ENCODE assay signal across 19 cellular contexts in genomic region chr3:195254454-195255175, GRCh38. TPM values are rescaled to one million over a fixed set of nuclear protein-coding genes. Genes with fewer than 3 reads are reported as not detected.
A peak's percentile ranks its signal among the peaks of the same experiment; 100 is the strongest.
DNase-seq lines count a peak whose midpoint lies in the region; ATAC-seq and TF ChIP-seq lines count a peak whose summit lies in the region.
"Had no signal": no experiment of that assay in that cellular context is flagged by ENCODE, and none has a peak within 500 bp of the region (broad histone marks: within the 10 kb centered on the region; RNA-seq: fewer than 3 reads in every experiment).

No MANE protein-coding gene starts in this region.

- no peaks in the 10 kb centered on the region for H3K27me3 Mint-ChIP-seq in activated CD8-positive, alpha-beta T cell treated with anti-CD3 and anti-CD28 coated beads, Interleukin-2, amount 10 ng/mL, durations not matched to agents 7 days and 5 days (ENCODE audit: low read depth)
- no peaks in the 10 kb centered on the region for H3K27me3 Mint-ChIP-seq in activated CD8-positive, alpha-beta T cell treated with anti-CD3 and anti-CD28 coated beads for 36 hours
- H3K27me3 Mint-ChIP-seq in endodermal cell (ENCODE audit: insufficient read depth) (no peaks in the 10 kb centered on the region), progenitor cell of endocrine pancreas (no peaks in the 10 kb centered on the region)
- H3K27me3 Mint-ChIP-seq: activated CD4-positive, alpha-beta T cell treated with anti-CD3 and anti-CD28 coated beads for 36 hours; activated naive CD8-positive, alpha-beta T cell treated with anti-CD3 and anti-CD28 coated beads for 36 hours; CD8-positive, alpha-beta memory T cell had no signal

- peaks cover 30% of the 10 kb centered on the region for H3K4me1 Mint-ChIP-seq in activated CD8-positive, alpha-beta T cell treated with anti-CD3 and anti-CD28 coated beads, Interleukin-2, amount 10 ng/mL, durations not matched to agents 7 days and 5 days (ENCODE audit: low read depth)
- peaks cover 40% of the 10 kb centered on the region for H3K4me1 Mint-ChIP-seq in activated CD8-positive, alpha-beta T cell treated with anti-CD3 and anti-CD28 coated beads for 36 hours (ENCODE audit: low read depth)
- H3K4me1 Mint-ChIP-seq in endodermal cell (peaks cover 36% of the 10 kb centered on the region), progenitor cell of endocrine pancreas (ENCODE audit: low read depth) (no peaks in the 10 kb centered on the region)

- ATAC-seq in activated CD8-positive, alpha-beta T cell treated with anti-CD3 and anti-CD28 coated beads, Interleukin-2, amount 10 ng/mL, durations not matched to agents 7 days and 5 days, result no peak
- ATAC-seq in activated CD8-positive, alpha-beta T cell treated with anti-CD3 and anti-CD28 coated beads for 36 hours, result no peak
- ATAC-seq: activated CD4-positive, alpha-beta T cell treated with anti-CD3 and anti-CD28 coated beads for 36 hours; activated T-cell treated with anti-CD3 and anti-CD28 coated beads, Interleukin-2, amount 50 U/mL, for 4 hours; right lobe of liver had no signal

- POLR2A ChIA-PET in activated CD8-positive, alpha-beta T cell treated with anti-CD3 and anti-CD28 coated beads, Interleukin-2, amount 10 ng/mL, durations not matched to agents 7 days and 5 days (lab: Charles Lee), result no interaction called here
- POLR2A ChIA-PET in activated CD8-positive, alpha-beta T cell treated with anti-CD3 and anti-CD28 coated beads for 36 hours (lab: Charles Lee), result no interaction called here

- no peak for TF ChIP-seq CTCF in activated CD8-positive, alpha-beta T cell treated with anti-CD3 and anti-CD28 coated beads for 36 hours (IDR thresholded peaks at IDR 0.05)
- no peak for TF ChIP-seq CTCF in endodermal cell (conservative IDR thresholded peaks at IDR 0.05)
- TF ChIP-seq CTCF in progenitor cell of endocrine pancreas (IDR thresholded peaks at IDR 0.05; ENCODE audit: unreplicated experiment), result no peak

- no peaks in the 10 kb centered on the region for H3K27me3 ChIP-seq in endodermal cell (ENCODE audit: control insufficient read depth, insufficient read depth, low read length, poor library complexity, severe bottlenecking)
- H3K27me3 ChIP-seq: brain microvascular endothelial cell, right lobe of liver, stomach had no signal

- CTCF ChIA-PET in activated CD8-positive, alpha-beta T cell treated with anti-CD3 and anti-CD28 coated beads, Interleukin-2, amount 10 ng/mL, durations not matched to agents 7 days and 5 days (lab: Charles Lee), result interaction anchor here (1.4 to 3.7 kb wide), 2 partner anchors 16 to 572 kb away, joined by 6 to 20 read pairs; partner anchors contain the start of gene XXYLT1
- CTCF ChIA-PET in activated CD8-positive, alpha-beta T cell treated with anti-CD3 and anti-CD28 coated beads for 36 hours (lab: Charles Lee), result interaction anchor here (2.0 kb wide), 1 partner anchor 572 kb away, joined by 7 read pairs; no protein-coding TSS in a partner anchor

- no peaks in the 10 kb centered on the region for H3K36me3 Mint-ChIP-seq in activated CD8-positive, alpha-beta T cell treated with anti-CD3 and anti-CD28 coated beads, Interleukin-2, amount 10 ng/mL, durations not matched to agents 7 days and 5 days (ENCODE audit: low read depth)
- no peaks in the 10 kb centered on the region for H3K36me3 Mint-ChIP-seq in activated CD8-positive, alpha-beta T cell treated with anti-CD3 and anti-CD28 coated beads for 36 hours (ENCODE audit: low read depth)
- H3K36me3 Mint-ChIP-seq in endodermal cell (ENCODE audit: low read depth), result peaks cover 3% of the 10 kb centered on the region
- no peaks in the 10 kb centered on the region for H3K36me3 Mint-ChIP-seq in progenitor cell of endocrine pancreas (ENCODE audit: insufficient read depth)
- H3K36me3 Mint-ChIP-seq: activated naive CD8-positive, alpha-beta T cell treated with anti-CD3 and anti-CD28 coated beads for 36 hours; CD8-positive, alpha-beta memory T cell had no signal

- peak; percentile 17 for DNase-seq in activated CD8-positive, alpha-beta T cell treated with anti-CD3 and anti-CD28 coated beads, Interleukin-2, amount 10 ng/mL, durations not matched to agents 7 days and 5 days
- DNase-seq in activated CD8-positive, alpha-beta T cell treated with anti-CD3 and anti-CD28 coated beads for 36 hours, result no peak
- DNase-seq in NCI-H1694 (lab: John Stamatoyannopoulos, UW) (peak; percentile 16), endodermal cell (peak; percentile 47), progenitor cell of endocrine pancreas (ENCODE audit: low spot score, unreplicated experiment) (no peak), hypothalamus (lab: John Stamatoyannopoulos, UW) (no peak), occipital lobe (lab: John Stamatoyannopoulos, UW) (no peak)
- no peak for DNase-seq in activated effector memory CD4-positive, alpha-beta T cell treated with anti-CD3 and anti-CD28 coated beads, Interleukin-2, amount 50 U/mL, for 16 hours
- DNase-seq: activated CD4-positive, alpha-beta T cell treated with anti-CD3 and anti-CD28 coated beads for 36 hours; activated naive CD8-positive, alpha-beta T cell treated with anti-CD3 and anti-CD28 coated beads for 36 hours; activated T-cell treated with anti-CD3 and anti-CD28 coated beads, Interleukin-2, amount 50 U/mL, for 4 hours; brain microvascular endothelial cell; CD8-positive, alpha-beta memory T cell; mammary epithelial cell; NCI-H1105; NCI-H226; SHP77 treated with DMSO at 0.1 percent for 48 hours; stomach had no signal

- no peak overlapping the region for H3K27ac ChIP-seq in endodermal cell (ENCODE audit: low read depth, low read length)
- H3K27ac ChIP-seq: brain microvascular endothelial cell, right lobe of liver had no signal

- H3K9me3 ChIP-seq in endodermal cell (ENCODE audit: control insufficient read depth, low read length), result no peaks in the 10 kb centered on the region
- H3K9me3 ChIP-seq: right lobe of liver, stomach had no signal

- H3K36me3 ChIP-seq in endodermal cell (ENCODE audit: control insufficient read depth, insufficient read depth, low read length), result no peaks in the 10 kb centered on the region
- H3K36me3 ChIP-seq: brain microvascular endothelial cell, right lobe of liver, stomach had no signal

- H3K4me3 Mint-ChIP-seq in activated CD8-positive, alpha-beta T cell treated with anti-CD3 and anti-CD28 coated beads, Interleukin-2, amount 10 ng/mL, durations not matched to agents 7 days and 5 days, result no peak overlapping the region
- H3K4me3 Mint-ChIP-seq in activated CD8-positive, alpha-beta T cell treated with anti-CD3 and anti-CD28 coated beads for 36 hours, result no peak overlapping the region
- H3K4me3 Mint-ChIP-seq in endodermal cell (no peak overlapping the region), progenitor cell of endocrine pancreas (ENCODE audit: low read depth) (no peak overlapping the region)
- H3K4me3 Mint-ChIP-seq: activated CD4-positive, alpha-beta T cell treated with anti-CD3 and anti-CD28 coated beads for 36 hours; activated naive CD8-positive, alpha-beta T cell treated with anti-CD3 and anti-CD28 coated beads for 36 hours; activated T-cell treated with anti-CD3 and anti-CD28 coated beads, Interleukin-2, amount 50 U/mL, for 4 hours; CD8-positive, alpha-beta memory T cell had no signal

- H3K9me3 Mint-ChIP-seq in activated CD8-positive, alpha-beta T cell treated with anti-CD3 and anti-CD28 coated beads, Interleukin-2, amount 10 ng/mL, durations not matched to agents 7 days and 5 days (ENCODE audit: insufficient read depth), result no peaks in the 10 kb centered on the region
- no peaks in the 10 kb centered on the region for H3K9me3 Mint-ChIP-seq in activated CD8-positive, alpha-beta T cell treated with anti-CD3 and anti-CD28 coated beads for 36 hours
- H3K9me3 Mint-ChIP-seq in endodermal cell, result no peaks in the 10 kb centered on the region
- no peaks in the 10 kb centered on the region for H3K9me3 Mint-ChIP-seq in progenitor cell of endocrine pancreas (ENCODE audit: low read depth)
- H3K9me3 Mint-ChIP-seq: activated naive CD8-positive, alpha-beta T cell treated with anti-CD3 and anti-CD28 coated beads for 36 hours; activated T-cell treated with anti-CD3 and anti-CD28 coated beads, Interleukin-2, amount 50 U/mL, for 4 hours; CD8-positive, alpha-beta memory T cell had no signal

- H3K4me1 ChIP-seq in endodermal cell (ENCODE audit: control insufficient read depth, insufficient read depth, low read length), result peaks cover 16% of the 10 kb centered on the region

- 92% methylated on average over 13 to 16 of the region's 16 CpGs for WGBS in endodermal cell (ENCODE audit: insufficient coverage in 1 of 2, insufficient read length in 1 of 2), 2 experiments

- intact Hi-C loops in activated CD8-positive, alpha-beta T cell treated with anti-CD3 and anti-CD28 coated beads for 36 hours (cut with micrococcal nuclease), result loop anchor here (5.0 kb wide), 1 partner anchor 127 kb away; no protein-coding TSS in a partner anchor

- H3K4me3 ChIP-seq in endodermal cell (ENCODE audit: low read length), result no peak overlapping the region
- H3K4me3 ChIP-seq: right lobe of liver, stomach had no signal

- H3K27ac Mint-ChIP-seq in activated CD8-positive, alpha-beta T cell treated with anti-CD3 and anti-CD28 coated beads, Interleukin-2, amount 10 ng/mL, durations not matched to agents 7 days and 5 days, result no peak overlapping the region
- H3K27ac Mint-ChIP-seq in activated CD8-positive, alpha-beta T cell treated with anti-CD3 and anti-CD28 coated beads for 36 hours, result no peak overlapping the region
- H3K27ac Mint-ChIP-seq in endodermal cell (peak overlapping the region; percentile 35), progenitor cell of endocrine pancreas (peak overlapping the region; percentile 21)
- H3K27ac Mint-ChIP-seq: activated CD4-positive, alpha-beta T cell treated with anti-CD3 and anti-CD28 coated beads for 36 hours; activated naive CD8-positive, alpha-beta T cell treated with anti-CD3 and anti-CD28 coated beads for 36 hours had no signal

- no peak overlapping the region for H3K9ac ChIP-seq in endodermal cell (ENCODE audit: extremely low read depth, low read length, poor library complexity, severe bottlenecking)

RNA-seq across cellular contexts. Expression of gene XXYLT1, which starts 16.3 kb away (rescaled TPM):
- total RNA-seq in activated CD8-positive, alpha-beta T cell treated with anti-CD3 and anti-CD28 coated beads, Interleukin-2, amount 10 ng/mL, durations not matched to agents 7 days and 5 days, result 10 to 100 TPM; 10.8 to 13.3 TPM
- 1 to 10 TPM; 8.4 to 9.6 TPM for total RNA-seq in activated CD8-positive, alpha-beta T cell treated with anti-CD3 and anti-CD28 coated beads for 36 hours
- total RNA-seq in endodermal cell (10 to 100 TPM; 35.5 to 38.3 TPM), progenitor cell of endocrine pancreas (23.7 and 25.4 TPM in 2 replicates), occipital lobe (24.2 TPM)
- 41.5 TPM for polyA plus RNA-seq in endodermal cell (2013, experiment 1 of 2)
- 41.3 TPM for polyA plus RNA-seq in endodermal cell (2013, experiment 2 of 2)

Comparison
In these comparisons a context has a peak if more than half of its experiments do, and no peak if none do; other contexts are left out.
1. DNase-seq: peak in activated CD8-positive, alpha-beta T cell treated with anti-CD3 and anti-CD28 coated beads, Interleukin-2, amount 10 ng/mL, durations not matched to agents 7 days and 5 days (single experiment), NCI-H1694 (single experiment) and endodermal cell (single experiment); none in activated CD8-positive, alpha-beta T cell treated with anti-CD3 and anti-CD28 coated beads for 36 hours (single experiment), progenitor cell of endocrine pancreas (single experiment), hypothalamus (0 of 51), occipital lobe (single experiment) and activated effector memory CD4-positive, alpha-beta T cell treated with anti-CD3 and anti-CD28 coated beads, Interleukin-2, amount 50 U/mL, for 16 hours (single experiment).
2. H3K27ac Mint-ChIP-seq: peak in endodermal cell (single experiment) and progenitor cell of endocrine pancreas (single experiment); none in activated CD8-positive, alpha-beta T cell treated with anti-CD3 and anti-CD28 coated beads, Interleukin-2, amount 10 ng/mL, durations not matched to agents 7 days and 5 days (single experiment) and activated CD8-positive, alpha-beta T cell treated with anti-CD3 and anti-CD28 coated beads for 36 hours (single experiment).